In the genomic region with DNA sequence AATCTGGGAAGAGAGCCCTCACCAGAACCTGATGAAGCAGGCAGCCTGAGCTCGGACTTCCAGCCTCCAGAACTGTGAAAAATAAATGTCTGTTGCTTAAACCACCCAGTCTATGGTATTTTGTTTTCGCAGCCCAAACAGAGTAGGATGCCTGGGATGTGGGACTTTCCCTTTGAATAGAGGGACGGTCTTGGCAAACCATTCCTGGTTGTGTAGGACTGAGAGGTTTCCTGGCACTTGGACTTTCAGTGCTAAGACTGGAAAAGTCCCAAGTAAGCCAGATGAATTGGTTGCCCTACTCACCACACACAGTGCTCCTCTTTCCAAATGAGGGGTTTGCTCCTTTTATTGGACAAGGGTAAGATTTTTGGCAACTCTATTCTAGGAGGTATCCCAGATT, we compare ENCODE assay signal across 30 cellular contexts. TPM values are rescaled to one million over a fixed set of nuclear protein-coding genes. Genes with fewer than 3 reads are reported as not detected.
"Had no signal": no experiment of that assay in that cellular context is flagged by ENCODE, and none has a peak within 500 bp of the region (broad histone marks: within the 10 kb centered on the region; RNA-seq: fewer than 3 reads in every experiment).

No MANE protein-coding gene starts in this region.

- H3K27me3 ChIP-seq: ascending aorta, body of pancreas, breast epithelium, SJCRH30 had no signal

- H3K4me1 ChIP-seq: ascending aorta, body of pancreas, breast epithelium, SJCRH30 had no signal

- H3K9me3 ChIP-seq: ascending aorta, body of pancreas, breast epithelium had no signal

- DNase-seq: activated CD4-positive, alpha-beta T cell treated with anti-CD3 and anti-CD28 coated beads for 36 hours; activated CD4-positive, alpha-beta T cell treated with anti-CD3 and anti-CD28 coated beads, Interleukin-2, amount 10 ng/mL, durations not matched to agents 7 days and 5 days; activated CD4-positive, alpha-beta T cell treated with anti-CD3 and anti-CD28 coated beads, Interleukin-2, amount 50 U/mL, for 48 hours; activated CD8-positive, alpha-beta T cell treated with anti-CD3 and anti-CD28 coated beads, Interleukin-2, amount 10 ng/mL, durations not matched to agents 7 days and 5 days; activated gamma-delta T cell; activated naive CD4-positive, alpha-beta T cell treated with Interleukin-2 at 50 U/mL for 16 hours; activated naive CD8-positive, alpha-beta T cell treated with anti-CD3 and anti-CD28 coated beads, Interleukin-2, amount 10 ng/mL, durations not matched to agents 7 days and 5 days; activated T-cell treated with anti-CD3 and anti-CD28 coated beads, Interleukin-2, amount 50 U/mL, for 24 hours; Karpas-422; KBM-7; MM.1S; MV-4-11; NCI-H1092; NCI-H1436 treated with DMSO at 0.1 percent for 48 hours; NCI-H1694 treated with DMSO at 0.1 percent for 48 hours; NCI-H2029; NCI-H2171 treated with DMSO at 0.1 percent for 48 hours; NCI-H2227 treated with DMSO at 0.1 percent for 48 hours; NCI-H524 treated with DMSO at 0.1 percent for 48 hours; SHP77; SJCRH30 had no signal

- H3K27ac ChIP-seq: ascending aorta, body of pancreas, breast epithelium, SJCRH30, SK-N-MC had no signal

- H3K4me3 ChIP-seq: ascending aorta, body of pancreas, breast epithelium, SJCRH30, SK-N-MC had no signal

- H3K36me3 ChIP-seq: ascending aorta, breast epithelium, SJCRH30 had no signal

- ATAC-seq: activated CD4-positive, alpha-beta T cell treated with anti-CD3 and anti-CD28 coated beads for 36 hours; activated CD8-positive, alpha-beta T cell treated with anti-CD3 and anti-CD28 coated beads, Interleukin-2, amount 10 ng/mL, durations not matched to agents 7 days and 5 days; body of pancreas; Panc1 had no signal

RNA-seq across cellular contexts. Expression of a gene that starts 46.8 kb away (rescaled TPM):
- total RNA-seq: activated CD4-positive, alpha-beta T cell treated with anti-CD3 and anti-CD28 coated beads for 36 hours; activated CD4-positive, alpha-beta T cell treated with anti-CD3 and anti-CD28 coated beads, Interleukin-2, amount 10 ng/mL, durations not matched to agents 7 days and 5 days; activated CD8-positive, alpha-beta T cell treated with anti-CD3 and anti-CD28 coated beads, Interleukin-2, amount 10 ng/mL, durations not matched to agents 7 days and 5 days; activated naive CD8-positive, alpha-beta T cell treated with anti-CD3 and anti-CD28 coated beads, Interleukin-2, amount 10 ng/mL, durations not matched to agents 7 days and 5 days; activated T-helper 2 cell treated with anti-CD3 and anti-CD28 coated beads, Interferon-gamma antibody, Interleukin-2, Interleukin-4, amounts not matched to agents 10 μg/mL and 5 μg/mL and 100 μg/mL, durations not matched to agents 14 hours and 24 hours and 36 hours; ascending aorta; cardiac septum; NCI-H460; RPMI7951; SJCRH30 had no signal
